16 cellular contexts compared by ENCODE assay signal in genomic region chr21:28608646-28609045, GRCh38.
"Had no signal": no experiment of that assay in that cellular context is flagged by ENCODE, and none has a peak within 500 bp of the region (broad histone marks: within the 10 kb centered on the region; RNA-seq: fewer than 3 reads in every experiment).

No MANE protein-coding gene starts in this region.

- H3K27me3 ChIP-seq: adrenal gland, esophagus muscularis mucosa, transverse colon had no signal

- H3K27me3 Mint-ChIP-seq: activated CD4-positive, alpha-beta memory T cell treated with anti-CD3 and anti-CD28 coated beads, Interleukin-2, amount 10 ng/mL, durations not matched to agents 7 days and 5 days; activated CD4-positive, alpha-beta T cell treated with anti-CD3 and anti-CD28 coated beads for 36 hours; activated naive CD4-positive, alpha-beta T cell treated with anti-CD3 and anti-CD28 coated beads, Interleukin-2, amount 50 U/mL, for 24 hours; activated T-cell treated with anti-CD3 and anti-CD28 coated beads, Interleukin-2, amount 50 U/mL, for 24 hours; naive thymus-derived CD4-positive, alpha-beta T cell had no signal

- H3K9ac ChIP-seq: parathyroid adenoma had no signal

- H3K4me3 Mint-ChIP-seq: activated CD4-positive, alpha-beta memory T cell treated with anti-CD3 and anti-CD28 coated beads, Interleukin-2, amount 10 ng/mL, durations not matched to agents 7 days and 5 days; activated CD4-positive, alpha-beta T cell treated with anti-CD3 and anti-CD28 coated beads for 36 hours; activated naive CD4-positive, alpha-beta T cell treated with anti-CD3 and anti-CD28 coated beads, Interleukin-2, amount 50 U/mL, for 24 hours; activated T-cell treated with anti-CD3 and anti-CD28 coated beads, Interleukin-2, amount 50 U/mL, for 24 hours; naive thymus-derived CD4-positive, alpha-beta T cell had no signal

- H3K27ac ChIP-seq: adrenal gland, esophagus muscularis mucosa, parathyroid adenoma, transverse colon had no signal

- ATAC-seq: activated CD4-positive, alpha-beta T cell treated with anti-CD3 and anti-CD28 coated beads for 36 hours; left lobe of liver; naive thymus-derived CD4-positive, alpha-beta T cell had no signal

- DNase-seq: activated CD4-positive, alpha-beta memory T cell treated with anti-CD3 and anti-CD28 coated beads, Interleukin-2, amount 10 ng/mL, durations not matched to agents 7 days and 5 days; activated CD4-positive, alpha-beta T cell treated with anti-CD3 and anti-CD28 coated beads for 36 hours; activated effector memory CD4-positive, alpha-beta T cell treated with Interleukin-2 at 50 U/mL for 16 hours; activated T-cell treated with anti-CD3 and anti-CD28 coated beads, Interleukin-2, amount 50 U/mL, for 24 hours; adrenal gland; caudate nucleus; hippocampal formation; naive thymus-derived CD4-positive, alpha-beta T cell; stimulated activated CD4-positive, alpha-beta T cell treated with anti-CD3 and anti-CD28 coated beads, Interleukin-12 subunit alpha, Interleukin-12 subunit beta, amount 100 ng/mL, for 4 hours; stimulated activated naive CD4-positive, alpha-beta T cell treated with Interleukin-2 at 50 U/mL for 16 hours; substantia nigra; transverse colon had no signal

- H3K9me3 Mint-ChIP-seq: activated T-cell treated with anti-CD3 and anti-CD28 coated beads, Interleukin-2, amount 50 U/mL, for 24 hours had no signal

- H3K4me1 ChIP-seq: adrenal gland, esophagus muscularis mucosa, parathyroid adenoma, transverse colon had no signal

- H3K4me3 ChIP-seq: adrenal gland, esophagus muscularis mucosa, transverse colon had no signal

- H2AFZ ChIP-seq: parathyroid adenoma had no signal

- H3K79me2 ChIP-seq: parathyroid adenoma had no signal

- H3K9me3 ChIP-seq: adrenal gland, transverse colon had no signal

- H3K36me3 ChIP-seq: adrenal gland, esophagus muscularis mucosa, transverse colon had no signal

- H3K27ac Mint-ChIP-seq: activated CD4-positive, alpha-beta memory T cell treated with anti-CD3 and anti-CD28 coated beads, Interleukin-2, amount 10 ng/mL, durations not matched to agents 7 days and 5 days; activated CD4-positive, alpha-beta T cell treated with anti-CD3 and anti-CD28 coated beads for 36 hours; activated naive CD4-positive, alpha-beta T cell treated with anti-CD3 and anti-CD28 coated beads, Interleukin-2, amount 50 U/mL, for 24 hours; activated T-cell treated with anti-CD3 and anti-CD28 coated beads, Interleukin-2, amount 50 U/mL, for 24 hours; naive thymus-derived CD4-positive, alpha-beta T cell had no signal
